Comparison of ENCODE assay signal across 1 cellular context in the genomic region with DNA sequence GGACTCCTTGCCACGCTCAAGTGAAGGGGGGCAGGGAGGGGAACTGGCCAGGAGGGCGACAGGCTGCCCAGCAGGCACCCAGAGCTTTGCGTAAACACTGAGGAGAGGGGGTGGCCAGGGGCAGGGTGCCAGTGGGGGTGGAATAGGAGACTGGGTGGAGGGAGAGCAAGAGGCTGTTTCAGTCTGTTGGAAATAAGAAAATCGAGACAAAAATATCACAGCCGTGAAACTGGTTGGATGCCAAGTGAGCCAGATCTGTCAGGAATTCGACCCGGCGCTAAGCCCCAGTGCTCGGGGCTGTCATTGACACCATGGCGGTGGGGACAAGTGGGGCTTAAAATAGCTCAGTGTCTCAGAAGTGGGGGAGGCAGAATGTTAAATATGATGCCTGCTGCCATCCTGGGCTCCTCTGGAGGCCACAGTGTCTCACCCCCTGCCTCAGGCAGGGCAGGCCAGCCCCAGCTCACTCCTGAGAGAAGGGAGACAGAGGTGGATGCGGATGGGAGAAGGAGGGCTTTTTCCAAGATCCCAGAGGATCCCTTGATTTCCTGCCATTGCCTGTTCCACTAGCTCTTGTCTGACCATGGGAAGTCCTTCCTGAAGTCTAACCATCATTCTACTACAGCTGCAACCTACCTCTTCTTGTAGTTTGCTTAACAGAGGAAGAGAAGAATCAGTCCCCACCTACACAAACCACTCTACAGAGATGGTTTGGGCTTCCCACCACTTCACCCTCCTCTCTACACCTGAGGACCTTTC.
TF ChIP-seq lines count a peak whose summit lies in the region.

No MANE protein-coding gene starts in this region.

TF ChIP-seq in GM12878, 131 proteins besides CTCF, POLR2A, EP300 and RAD21:
- TF ChIP-seq SMARCA5 (IDR thresholded peaks at IDR 0.05) (peak; percentile 25; the same call in 1 of the 2 replicates), TCF3 (IDR thresholded peaks at IDR 0.05; ENCODE audit: borderline replicate concordance, insufficient read depth, low read depth, low read length) (no peak), ZNF217 (IDR thresholded peaks at IDR 0.05) (0 out of 2 replicates have a peak, but pooled peaks have one; percentile 33), ZZZ3 (IDR thresholded peaks at IDR 0.05; ENCODE audit: control insufficient read depth, insufficient read length, low read depth) (no peak)
